24 cellular contexts compared by ENCODE assay signal in genomic region chr11:32152821-32153220, GRCh38.
"Had no signal": no experiment of that assay in that cellular context is flagged by ENCODE, and none has a peak within 500 bp of the region (broad histone marks: within the 10 kb centered on the region; RNA-seq: fewer than 3 reads in every experiment).

No MANE protein-coding gene starts in this region.

- H3K9me3 ChIP-seq: colonic mucosa, prostate gland, right atrium auricular region, suprapubic skin, transverse colon, upper lobe of right lung, uterus had no signal

- DNase-seq: colonic mucosa; effector CD8-positive, alpha-beta T cell; endodermal cell; erythroblast; hippocampal formation; left colon; natural killer cell; stimulated activated CD4-positive, alpha-beta T cell treated with anti-CD3 and anti-CD28 coated beads, Interleukin-12 subunit alpha, Interleukin-12 subunit beta, amount 100 ng/mL, for 4 hours; stimulated activated CD4-positive, alpha-beta T cell treated with anti-CD3 and anti-CD28 coated beads, Interleukin-1b, Interleukin-23, amount 100 ng/mL, for 48 hours; stimulated activated CD4-positive, alpha-beta T cell treated with anti-CD3 and anti-CD28 coated beads, Interleukin-4, amount 100 ng/mL, for 1 hour; stimulated activated CD8-positive, alpha-beta memory T cell treated with anti-CD3 and anti-CD28 coated beads, Interleukin-4, amount 100 ng/mL, for 48 hours; stimulated activated naive CD4-positive, alpha-beta T cell; stimulated activated naive CD8-positive, alpha-beta T cell treated with anti-CD3 and anti-CD28 coated beads, Interleukin-15, amount 100 ng/mL, for 72 hours; transverse colon; upper lobe of right lung; uterus had no signal

- FAIRE-seq: frontal cortex, islet of Langerhans had no signal

- H3K4me1 ChIP-seq: colonic mucosa, prostate gland, right atrium auricular region, suprapubic skin, transverse colon, upper lobe of right lung, uterus had no signal

- H3K36me3 ChIP-seq: colonic mucosa, prostate gland, right atrium auricular region, suprapubic skin, transverse colon, upper lobe of right lung, uterus had no signal

- ATAC-seq: left colon; natural killer cell; sciatic nerve; stimulated activated naive CD8-positive, alpha-beta T cell treated with anti-CD3 and anti-CD28 coated beads, Interleukin-15, amount 100 ng/mL, for 72 hours; upper lobe of right lung had no signal

- H3K27me3 ChIP-seq: colonic mucosa, right atrium auricular region, upper lobe of right lung, uterus had no signal

- H3K27ac ChIP-seq: colonic mucosa, prostate gland, right atrium auricular region, suprapubic skin, transverse colon, upper lobe of right lung, uterus had no signal

- H3K4me3 ChIP-seq: colonic mucosa, lung, prostate gland, right atrium auricular region, smooth muscle cell, suprapubic skin, transverse colon, upper lobe of right lung, uterus had no signal

- H3K4me2 ChIP-seq: smooth muscle cell had no signal
